Comparison of ENCODE assay signal across 8 cellular contexts in genomic region chr12:9813821-9814798, GRCh38. TPM values are rescaled to one million over a fixed set of nuclear protein-coding genes. Genes with fewer than 3 reads are reported as not detected.
DNase-seq lines count a peak whose midpoint lies in the region; ATAC-seq and TF ChIP-seq lines count a peak whose summit lies in the region.

No MANE protein-coding gene starts in this region.

- H3K4me1 Mint-ChIP-seq in activated CD4-positive, alpha-beta T cell treated with anti-CD3 and anti-CD28 coated beads, Interleukin-2, amount 10 ng/mL, durations not matched to agents 7 days and 5 days, result peaks cover 37% of the 10 kb centered on the region

- H3K36me3 ChIP-seq in lung (ENCODE audit: control insufficient read depth in 2 of 2, insufficient read depth in 2 of 2, low read length in 2 of 2), result no peaks in the 10 kb centered on the region

- DNase-seq in NCI-H226 (peak; percentile 8), dermis microvascular lymphatic vessel endothelial cell (ENCODE audit: low read depth in 2 of 2) (peak; percentile 15 to 71), lung (ENCODE audit: low spot score) (peak; percentile 82), G401 (ENCODE audit: low spot score) (no peak)
- peak; percentile 95 for DNase-seq in activated CD4-positive, alpha-beta T cell treated with anti-CD3 and anti-CD28 coated beads, Interleukin-2, amount 10 ng/mL, durations not matched to agents 7 days and 5 days
- peak; percentile 89 for DNase-seq in stimulated activated CD8-positive, alpha-beta memory T cell treated with anti-CD3 and anti-CD28 coated beads, Interleukin-15, amount 100 ng/mL, for 1 hour (ENCODE audit: low read depth)

- no peaks in the 10 kb centered on the region for H3K4me1 ChIP-seq in lung (ENCODE audit: control insufficient read depth in 2 of 2, insufficient read depth in 2 of 2, low read length in 2 of 2)

- no peak overlapping the region for H3K4me3 ChIP-seq in lung

- H3K36me3 Mint-ChIP-seq in activated CD4-positive, alpha-beta T cell treated with anti-CD3 and anti-CD28 coated beads, Interleukin-2, amount 10 ng/mL, durations not matched to agents 7 days and 5 days (ENCODE audit: low read depth), result no peaks in the 10 kb centered on the region

- peak overlapping the region; percentile 89 for H3K27ac Mint-ChIP-seq in activated CD4-positive, alpha-beta T cell treated with anti-CD3 and anti-CD28 coated beads, Interleukin-2, amount 10 ng/mL, durations not matched to agents 7 days and 5 days

- H3K4me3 Mint-ChIP-seq in activated CD4-positive, alpha-beta T cell treated with anti-CD3 and anti-CD28 coated beads, Interleukin-2, amount 10 ng/mL, durations not matched to agents 7 days and 5 days, result peak overlapping the region; percentile 79

- CTCF ChIA-PET in activated CD4-positive, alpha-beta T cell treated with anti-CD3 and anti-CD28 coated beads, Interleukin-2, amount 10 ng/mL, durations not matched to agents 7 days and 5 days (lab: Charles Lee), result interaction anchor here (0.6 to 2.9 kb wide), 34 partner anchors 9 to 326 kb away, joined by 3 to 26 read pairs (median 4); partner anchors contain the start of genes CD69 and CLEC12B

- H3K9me3 Mint-ChIP-seq in activated CD4-positive, alpha-beta T cell treated with anti-CD3 and anti-CD28 coated beads, Interleukin-2, amount 10 ng/mL, durations not matched to agents 7 days and 5 days, result no peaks in the 10 kb centered on the region

- in situ Hi-C loops in G401 (cut with HindIII; ENCODE audit: low sequenced_read_pairs), result no loop called here

- no peaks in the 10 kb centered on the region for H3K9me3 ChIP-seq in lung (ENCODE audit: control insufficient read depth in 2 of 2, insufficient read depth in 1 of 2, low read length in 1 of 2)

- H3K27me3 Mint-ChIP-seq in activated CD4-positive, alpha-beta T cell treated with anti-CD3 and anti-CD28 coated beads, Interleukin-2, amount 10 ng/mL, durations not matched to agents 7 days and 5 days, result peaks cover 8% of the 10 kb centered on the region

- H3K27ac ChIP-seq in lung (ENCODE audit: low read depth in 1 of 2, low read length in 1 of 2), result no peak overlapping the region

- no peaks in the 10 kb centered on the region for H3K27me3 ChIP-seq in lung (ENCODE audit: control insufficient read depth, insufficient read depth)

- WGBS in lung, 2 donors, result 32 to 36% methylated on average over 31 to 32 of the region's 32 CpGs

- POLR2A ChIA-PET in activated CD4-positive, alpha-beta T cell treated with anti-CD3 and anti-CD28 coated beads, Interleukin-2, amount 10 ng/mL, durations not matched to agents 7 days and 5 days (lab: Charles Lee), result interaction anchor here (0.6 to 1.3 kb wide), 5 partner anchors 53 to 229 kb away, joined by 3 to 6 read pairs (median 3); partner anchors contain the start of gene CD69

- peak; percentile 96 for ATAC-seq in GM18502 (IDR thresholded peaks at IDR 0.05; ENCODE audit: poor library complexity, unreplicated experiment)
- ATAC-seq in HG02798 (IDR thresholded peaks at IDR 0.05; ENCODE audit: poor library complexity, unreplicated experiment), result peak; percentile 98
- peak; percentile 92 for ATAC-seq in lung (ENCODE audit: insufficient read depth, low FRiP score)

- TF ChIP-seq CTCF in lung (IDR thresholded peaks at IDR 0.05; ENCODE audit: control extremely low read depth, extremely low read depth), result peak; percentile 87

RNA-seq across cellular contexts. Expression of gene KLRF1, which starts 13.2 kb away (rescaled TPM):
- under 1 TPM; 0.19 to 0.20 TPM for total RNA-seq in activated CD4-positive, alpha-beta T cell treated with anti-CD3 and anti-CD28 coated beads, Interleukin-2, amount 10 ng/mL, durations not matched to agents 7 days and 5 days
- total RNA-seq in dermis microvascular lymphatic vessel endothelial cell, result not detected in 2 replicates
- 1 to 10 TPM; 1.1 to 2.2 TPM for total RNA-seq in lung
- 1 to 10 TPM; 1.4 TPM for polyA plus RNA-seq in lung
- not detected in 2 replicates for total RNA-seq in G401 (2014; rRNA removed; shearing (Covaris generic))

RNA-seq across cellular contexts. Expression of gene CD69, which starts 53.4 kb away (rescaled TPM):
- 10 to 100 TPM; 71.6 to 82.4 TPM for total RNA-seq in activated CD4-positive, alpha-beta T cell treated with anti-CD3 and anti-CD28 coated beads, Interleukin-2, amount 10 ng/mL, durations not matched to agents 7 days and 5 days
- total RNA-seq in dermis microvascular lymphatic vessel endothelial cell (0.39 and 1.3 TPM in 2 replicates), lung (10 to 100 TPM in 1 of 2 donors, 1 to 10 TPM in 1; 5.2 to 17.4 TPM)
- 10 to 100 TPM in 1 of 2 donors, 1 to 10 TPM in 1; 3.9 to 14.2 TPM for polyA plus RNA-seq in lung
- total RNA-seq in G401 (2014; rRNA removed; shearing (Covaris generic)), result not detected in 2 replicates

RNA-seq across cellular contexts. Expression of gene CLEC2B, which starts 55.0 kb away (rescaled TPM):
- total RNA-seq in activated CD4-positive, alpha-beta T cell treated with anti-CD3 and anti-CD28 coated beads, Interleukin-2, amount 10 ng/mL, durations not matched to agents 7 days and 5 days, result 10 to 100 TPM; 53.7 to 61.4 TPM
- total RNA-seq in dermis microvascular lymphatic vessel endothelial cell, result 45.4 and 53.5 TPM in 2 replicates
- 10 to 100 TPM; 14.1 to 70.1 TPM for total RNA-seq in lung
- 10 to 100 TPM; 17.0 to 19.0 TPM for polyA plus RNA-seq in lung
- total RNA-seq in G401 (2014; rRNA removed; shearing (Covaris generic)), result not detected in 2 replicates

Comparison
In these comparisons a context has a peak if more than half of its experiments do, and no peak if none do; other contexts are left out.
1. RNA of gene CLEC2B, which starts 55.0 kb away (total RNA-seq): 14.1 to 70.1 TPM in lung, 53.7 to 61.4 TPM in activated CD4-positive, alpha-beta T cell treated with anti-CD3 and anti-CD28 coated beads, Interleukin-2, amount 10 ng/mL, durations not matched to agents 7 days and 5 days and 45.4 to 53.5 TPM in dermis microvascular lymphatic vessel endothelial cell; not detected in G401; every median in the first group is over 10 times any median in the second.
2. Peak in every context shown above with its lines, with median percentiles within 50 percentile points of each other: ATAC-seq.